ENCODE assay signal across 1 cellular context in the genomic region with DNA sequence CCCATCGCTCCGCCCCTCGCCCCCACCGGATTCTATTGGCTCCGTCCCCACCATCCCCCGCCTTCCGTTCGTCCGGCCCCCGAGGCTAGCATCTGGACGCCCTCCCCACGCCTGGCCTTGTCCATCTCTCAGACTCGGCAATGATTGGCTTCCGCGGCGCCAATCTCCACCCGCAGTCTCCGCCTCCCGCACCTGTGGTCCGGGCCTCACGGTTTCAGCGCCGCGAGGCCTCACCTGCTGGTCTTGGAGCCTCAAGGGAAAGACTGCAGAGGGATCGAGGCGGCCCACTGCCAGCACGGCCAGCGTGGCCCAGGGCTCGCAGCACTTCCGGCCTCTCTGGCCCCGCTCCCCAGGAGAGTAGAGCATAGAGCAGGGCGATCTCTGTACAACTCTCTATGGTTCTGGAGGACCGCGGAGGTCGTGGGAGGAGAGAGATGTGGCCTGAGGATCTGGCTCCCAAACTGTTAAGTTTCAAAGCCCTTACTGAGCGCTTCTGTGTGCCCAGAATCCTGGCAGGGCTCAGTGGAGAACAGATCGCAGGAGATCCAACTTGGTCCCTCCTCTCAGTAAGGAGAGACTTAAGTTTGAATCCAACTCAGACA.
TF ChIP-seq lines count a peak whose summit lies in the region.

Gene ERCC1, minus strand, starts transcription at position 329 of the 602 bp plus-strand sequence. CDS start 543 bp downstream, outside the sequence.

TF ChIP-seq in K562, 482 proteins besides CTCF, POLR2A, EP300 and RAD21 (continued from another document):
- TF ChIP-seq, protein P1, sequence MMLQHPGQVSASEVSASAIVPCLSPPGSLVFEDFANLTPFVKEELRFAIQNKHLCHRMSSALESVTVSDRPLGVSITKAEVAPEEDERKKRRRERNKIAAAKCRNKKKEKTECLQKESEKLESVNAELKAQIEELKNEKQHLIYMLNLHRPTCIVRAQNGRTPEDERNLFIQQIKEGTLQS (IDR thresholded peaks at IDR 0.05): no peak
- TF ChIP-seq, protein P1 (CRISPR knock-in tag; conservative IDR thresholded peaks at IDR 0.05): 0 out of 2 replicates have a peak, but pooled peaks have one; percentile 12
- TF ChIP-seq ELF1 (tag; IDR thresholded peaks at IDR 0.05): peak; percentile 96
- TF ChIP-seq, protein P2, sequence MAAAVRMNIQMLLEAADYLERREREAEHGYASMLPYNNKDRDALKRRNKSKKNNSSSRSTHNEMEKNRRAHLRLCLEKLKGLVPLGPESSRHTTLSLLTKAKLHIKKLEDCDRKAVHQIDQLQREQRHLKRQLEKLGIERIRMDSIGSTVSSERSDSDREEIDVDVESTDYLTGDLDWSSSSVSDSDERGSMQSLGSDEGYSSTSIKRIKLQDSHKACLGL (CRISPR knock-in tag; IDR thresholded peaks at IDR 0.05; ENCODE audit: borderline replicate concordance, poor library complexity, severe bottlenecking): peak; percentile 65
- TF ChIP-seq GABPB1 (CRISPR knock-in tag; IDR thresholded peaks at IDR 0.05): peak; percentile 95
- no peak for TF ChIP-seq CEBPZ (IDR thresholded peaks at IDR 0.05; ENCODE audit: borderline replicate concordance, low read depth, low read length)
- TF ChIP-seq SRSF3 (IDR thresholded peaks at IDR 0.05; ENCODE audit: insufficient read depth, low read length): no peak
- TF ChIP-seq CTCFL (IDR thresholded peaks at IDR 0.05; ENCODE audit: borderline replicate concordance, insufficient read depth, low read depth, low read length, poor library complexity, severe bottlenecking): no peak
- no peak for TF ChIP-seq ZNF445 (CRISPR knock-in tag; IDR thresholded peaks at IDR 0.05; ENCODE audit: low read depth)
- peak; percentile 65 for TF ChIP-seq MBD2 (IDR thresholded peaks at IDR 0.05; ENCODE audit: borderline replicate concordance, low read depth)
- no peak for TF ChIP-seq CBX8 (IDR thresholded peaks at IDR 0.05; ENCODE audit: borderline replicate concordance, extremely low read depth, low read depth, low read length, poor library complexity, severe bottlenecking)
- TF ChIP-seq ZNF764 (CRISPR knock-in tag; IDR thresholded peaks at IDR 0.05; ENCODE audit: low read depth): no peak
- TF ChIP-seq, protein P3, sequence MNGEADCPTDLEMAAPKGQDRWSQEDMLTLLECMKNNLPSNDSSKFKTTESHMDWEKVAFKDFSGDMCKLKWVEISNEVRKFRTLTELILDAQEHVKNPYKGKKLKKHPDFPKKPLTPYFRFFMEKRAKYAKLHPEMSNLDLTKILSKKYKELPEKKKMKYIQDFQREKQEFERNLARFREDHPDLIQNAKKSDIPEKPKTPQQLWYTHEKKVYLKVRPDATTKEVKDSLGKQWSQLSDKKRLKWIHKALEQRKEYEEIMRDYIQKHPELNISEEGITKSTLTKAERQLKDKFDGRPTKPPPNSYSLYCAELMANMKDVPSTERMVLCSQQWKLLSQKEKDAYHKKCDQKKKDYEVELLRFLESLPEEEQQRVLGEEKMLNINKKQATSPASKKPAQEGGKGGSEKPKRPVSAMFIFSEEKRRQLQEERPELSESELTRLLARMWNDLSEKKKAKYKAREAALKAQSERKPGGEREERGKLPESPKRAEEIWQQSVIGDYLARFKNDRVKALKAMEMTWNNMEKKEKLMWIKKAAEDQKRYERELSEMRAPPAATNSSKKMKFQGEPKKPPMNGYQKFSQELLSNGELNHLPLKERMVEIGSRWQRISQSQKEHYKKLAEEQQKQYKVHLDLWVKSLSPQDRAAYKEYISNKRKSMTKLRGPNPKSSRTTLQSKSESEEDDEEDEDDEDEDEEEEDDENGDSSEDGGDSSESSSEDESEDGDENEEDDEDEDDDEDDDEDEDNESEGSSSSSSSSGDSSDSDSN (IDR thresholded peaks at IDR 0.05; ENCODE audit: borderline replicate concordance in 1 of 2, low read depth in 2 of 2, low read length in 2 of 2): peak in 1 of 2 experiments; percentile 74; a peak in 2 of 4 replicates
- TF ChIP-seq, protein P4, sequence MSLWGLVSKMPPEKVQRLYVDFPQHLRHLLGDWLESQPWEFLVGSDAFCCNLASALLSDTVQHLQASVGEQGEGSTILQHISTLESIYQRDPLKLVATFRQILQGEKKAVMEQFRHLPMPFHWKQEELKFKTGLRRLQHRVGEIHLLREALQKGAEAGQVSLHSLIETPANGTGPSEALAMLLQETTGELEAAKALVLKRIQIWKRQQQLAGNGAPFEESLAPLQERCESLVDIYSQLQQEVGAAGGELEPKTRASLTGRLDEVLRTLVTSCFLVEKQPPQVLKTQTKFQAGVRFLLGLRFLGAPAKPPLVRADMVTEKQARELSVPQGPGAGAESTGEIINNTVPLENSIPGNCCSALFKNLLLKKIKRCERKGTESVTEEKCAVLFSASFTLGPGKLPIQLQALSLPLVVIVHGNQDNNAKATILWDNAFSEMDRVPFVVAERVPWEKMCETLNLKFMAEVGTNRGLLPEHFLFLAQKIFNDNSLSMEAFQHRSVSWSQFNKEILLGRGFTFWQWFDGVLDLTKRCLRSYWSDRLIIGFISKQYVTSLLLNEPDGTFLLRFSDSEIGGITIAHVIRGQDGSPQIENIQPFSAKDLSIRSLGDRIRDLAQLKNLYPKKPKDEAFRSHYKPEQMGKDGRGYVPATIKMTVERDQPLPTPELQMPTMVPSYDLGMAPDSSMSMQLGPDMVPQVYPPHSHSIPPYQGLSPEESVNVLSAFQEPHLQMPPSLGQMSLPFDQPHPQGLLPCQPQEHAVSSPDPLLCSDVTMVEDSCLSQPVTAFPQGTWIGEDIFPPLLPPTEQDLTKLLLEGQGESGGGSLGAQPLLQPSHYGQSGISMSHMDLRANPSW (CRISPR knock-in tag; IDR thresholded peaks at IDR 0.05): peak; percentile 92; the same call in 1 of the 2 replicates
- no peak for TF ChIP-seq SMAD1 (IDR thresholded peaks at IDR 0.05; ENCODE audit: low read depth, low read length, partially characterized antibody)
- no peak for TF ChIP-seq ZHX1 (conservative IDR thresholded peaks at IDR 0.05; ENCODE audit: low read length)
- TF ChIP-seq, protein P5, sequence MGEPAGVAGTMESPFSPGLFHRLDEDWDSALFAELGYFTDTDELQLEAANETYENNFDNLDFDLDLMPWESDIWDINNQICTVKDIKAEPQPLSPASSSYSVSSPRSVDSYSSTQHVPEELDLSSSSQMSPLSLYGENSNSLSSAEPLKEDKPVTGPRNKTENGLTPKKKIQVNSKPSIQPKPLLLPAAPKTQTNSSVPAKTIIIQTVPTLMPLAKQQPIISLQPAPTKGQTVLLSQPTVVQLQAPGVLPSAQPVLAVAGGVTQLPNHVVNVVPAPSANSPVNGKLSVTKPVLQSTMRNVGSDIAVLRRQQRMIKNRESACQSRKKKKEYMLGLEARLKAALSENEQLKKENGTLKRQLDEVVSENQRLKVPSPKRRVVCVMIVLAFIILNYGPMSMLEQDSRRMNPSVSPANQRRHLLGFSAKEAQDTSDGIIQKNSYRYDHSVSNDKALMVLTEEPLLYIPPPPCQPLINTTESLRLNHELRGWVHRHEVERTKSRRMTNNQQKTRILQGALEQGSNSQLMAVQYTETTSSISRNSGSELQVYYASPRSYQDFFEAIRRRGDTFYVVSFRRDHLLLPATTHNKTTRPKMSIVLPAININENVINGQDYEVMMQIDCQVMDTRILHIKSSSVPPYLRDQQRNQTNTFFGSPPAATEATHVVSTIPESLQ (CRISPR knock-in tag; IDR thresholded peaks at IDR 0.05): no peak; the same call in 1 of the 2 replicates
- peak; percentile 90 for TF ChIP-seq SUPT5H (IDR thresholded peaks at IDR 0.05)
- TF ChIP-seq CCNT2 (IDR thresholded peaks at IDR 0.05; ENCODE audit: borderline replicate concordance, extremely low read depth, insufficient read length, low read depth, low read length): peak; percentile 48
- TF ChIP-seq YY1 (IDR thresholded peaks at IDR 0.05; ENCODE audit: borderline replicate concordance in 1 of 3, control insufficient read depth in 1 of 3, extremely low read depth in 1 of 3, insufficient read depth in 3 of 3, insufficient read length in 1 of 3, insufficient replicate concordance in 2 of 3, low read depth in 1 of 3, low read length in 2 of 3): peak in 2 of 3 experiments; percentile 40 to 47
- TF ChIP-seq U2AF2 (optimal IDR thresholded peaks at IDR 0.05; ENCODE audit: low read depth, low read length): no peak
- peak; percentile 99 for TF ChIP-seq EP400 (IDR thresholded peaks at IDR 0.05)
- no peak for TF ChIP-seq RFX1 (IDR thresholded peaks at IDR 0.05)
- peak; percentile 94 for TF ChIP-seq PHF8 (IDR thresholded peaks at IDR 0.05; ENCODE audit: borderline replicate concordance, low read length)
- peak; percentile 89 for TF ChIP-seq CXXC5 (CRISPR knock-in tag; IDR thresholded peaks at IDR 0.05)
- peak; percentile 98 for TF ChIP-seq THAP12 (CRISPR knock-in tag; IDR thresholded peaks at IDR 0.05)
- no peak for TF ChIP-seq BMI1 (IDR thresholded peaks at IDR 0.05; ENCODE audit: low read length)
- TF ChIP-seq ZNF583 (CRISPR knock-in tag; IDR thresholded peaks at IDR 0.05): no peak
- TF ChIP-seq TFAP4 (CRISPR knock-in tag; IDR thresholded peaks at IDR 0.05; ENCODE audit: borderline replicate concordance): peak; percentile 94
